17 cellular contexts compared by ENCODE assay signal in genomic region chr6:43757966-43758616, GRCh38. TPM values are rescaled to one million over a fixed set of nuclear protein-coding genes. Genes with fewer than 3 reads are reported as not detected.
DNase-seq lines count a peak whose midpoint lies in the region; ATAC-seq, FAIRE-seq and TF ChIP-seq lines count a peak whose summit lies in the region.
"Had no signal": no experiment of that assay in that cellular context is flagged by ENCODE, and none has a peak within 500 bp of the region (broad histone marks: within the 10 kb centered on the region; RNA-seq: fewer than 3 reads in every experiment).

No MANE protein-coding gene starts in this region.

- H3K79me1 ChIP-seq in mesendoderm (ENCODE audit: low read length): no peaks in the 10 kb centered on the region

- peak; percentile 9; the same call in 2 of the 3 replicates for ATAC-seq in GM12878
- ATAC-seq in upper lobe of left lung (ENCODE audit: low FRiP score in 2 of 2): no peak
- no peak for ATAC-seq in GM19452 (IDR thresholded peaks at IDR 0.05; ENCODE audit: unreplicated experiment)

- intact Hi-C loops in left ventricle myocardium inferior (cut with micrococcal nuclease) (no loop called here), GM12878 (cut with micrococcal nuclease; ENCODE audit: unreplicated experiment) (loop anchor here (1.0 to 5.0 kb wide), 2 partner anchors 36 to 91 kb away; no protein-coding TSS in a partner anchor)

- H3K79me2 ChIP-seq in GM12878 (ENCODE audit: control insufficient read depth, insufficient read depth, low read length): no peaks in the 10 kb centered on the region
- no peaks in the 10 kb centered on the region for H3K79me2 ChIP-seq in mesendoderm (ENCODE audit: control insufficient read depth, insufficient read depth, low read length)

- FAIRE-seq in GM12878 (lab: Jason Lieb, UNC): no peak
- FAIRE-seq: A204.1, GM19239 had no signal

- H3K27me3 ChIP-seq in left ventricle myocardium inferior (ENCODE audit: low read depth): no peaks in the 10 kb centered on the region
- H3K27me3 ChIP-seq in right atrium auricular region: no peaks in the 10 kb centered on the region
- H3K27me3 ChIP-seq in GM12878 (replicated peaks in 1 of 2; ENCODE audit: control insufficient read depth in 2 of 2, insufficient read depth in 2 of 2, low read length in 1 of 2): no peaks in the 10 kb centered on the region
- H3K27me3 ChIP-seq in mesendoderm (ENCODE audit: insufficient read depth, low read length, poor library complexity): no peaks in the 10 kb centered on the region
- H3K27me3 ChIP-seq in upper lobe of left lung: no peaks in the 10 kb centered on the region

- H3K4me1 ChIP-seq in left ventricle myocardium inferior: peaks cover 3% of the 10 kb centered on the region
- H3K4me1 ChIP-seq in right atrium auricular region: no peaks in the 10 kb centered on the region
- peaks cover 10% of the 10 kb centered on the region for H3K4me1 ChIP-seq in GM12878 (ENCODE audit: control insufficient read depth, insufficient read depth, low read length)
- no peaks in the 10 kb centered on the region for H3K4me1 ChIP-seq in mesendoderm (ENCODE audit: control insufficient read depth, low read depth, low read length)
- H3K4me1 ChIP-seq in upper lobe of left lung: peaks cover 3 to 19% (median 10%) of the 10 kb centered on the region in 4 donors

- no peak overlapping the region for H3K4me3 ChIP-seq in left ventricle myocardium inferior
- no peak overlapping the region for H3K4me3 ChIP-seq in right atrium auricular region
- no peak overlapping the region for H3K4me3 ChIP-seq in GM12878
- no peak overlapping the region for H3K4me3 ChIP-seq in mesendoderm (ENCODE audit: low read length)
- H3K4me3 ChIP-seq in upper lobe of left lung: no peak overlapping the region

- H3K9ac ChIP-seq in GM12878 (ENCODE audit: control insufficient read depth, insufficient read depth, low read length): no peak overlapping the region
- H3K9ac ChIP-seq in mesendoderm (ENCODE audit: low read length): no peak overlapping the region

- peak; percentile 10 for DNase-seq in left ventricle myocardium inferior
- DNase-seq in right atrium auricular region (ENCODE audit: low spot score): no peak
- no peak for DNase-seq in GM12878 (ENCODE audit: low read depth, low spot score)
- DNase-seq in mesendoderm: no peak
- DNase-seq in upper lobe of left lung: no peak
- no peak for DNase-seq in NCI-H2171 (lab: John Stamatoyannopoulos, UW)
- DNase-seq in iPS-NIHi11 (ENCODE audit: low spot score): no peak
- DNase-seq: DMS79, KG1, MM.1S, NCI-H1105, NCI-H1694 treated with DMSO at 0.1 percent for 48 hours, SIG-M5 had no signal

- H4K20me1 ChIP-seq in GM12878 (ENCODE audit: control insufficient read depth, insufficient read depth): no peaks in the 10 kb centered on the region

- H3K27ac ChIP-seq in left ventricle myocardium inferior (replicated peaks): no peak overlapping the region
- no peak overlapping the region for H3K27ac ChIP-seq in right atrium auricular region
- H3K27ac ChIP-seq in GM12878 (ENCODE audit: control insufficient read depth, insufficient read depth): no peak overlapping the region
- no peak overlapping the region for H3K27ac ChIP-seq in mesendoderm (ENCODE audit: low read depth, low read length)
- peak overlapping the region in 3 of 4 donors; percentile 28 to 44 (median 32) for H3K27ac ChIP-seq in upper lobe of left lung
- H3K27ac ChIP-seq: HL-60 had no signal

- no peak overlapping the region for H4K8ac ChIP-seq in mesendoderm (ENCODE audit: low read depth, low read length)

- H2BK120ac ChIP-seq in mesendoderm (ENCODE audit: low read depth, low read length): no peak overlapping the region

- H3K36me3 ChIP-seq in left ventricle myocardium inferior: no peaks in the 10 kb centered on the region
- no peaks in the 10 kb centered on the region for H3K36me3 ChIP-seq in right atrium auricular region
- H3K36me3 ChIP-seq in GM12878 (ENCODE audit: control insufficient read depth in 2 of 2, insufficient read depth in 2 of 2, low read length in 1 of 2): no peaks in the 10 kb centered on the region
- no peaks in the 10 kb centered on the region for H3K36me3 ChIP-seq in mesendoderm (ENCODE audit: control insufficient read depth, insufficient read depth, low read length)
- H3K36me3 ChIP-seq in upper lobe of left lung: no peaks in the 10 kb centered on the region

- no peak overlapping the region for H3K23ac ChIP-seq in mesendoderm (ENCODE audit: low read length)

- peak overlapping the region; percentile 17 for H3K56ac ChIP-seq in mesendoderm (ENCODE audit: low read length)

- SMC1A ChIA-PET in GM12878 (lab: Charles Lee; ENCODE audit: uncharacterized antibody, unreplicated experiment): interaction anchor here (0.8 to 2.3 kb wide), 5 partner anchors 9 to 92 kb away, joined by 3 to 5 read pairs (median 4); no protein-coding TSS in a partner anchor

- no peak overlapping the region for H2BK5ac ChIP-seq in mesendoderm (ENCODE audit: low read length)

- no TSS peak for BruUV-seq in GM12878 (replicated peaks; lab: Mats Ljungman, UMichigan)

- RAD21 ChIA-PET in GM12878 (lab: Charles Lee; ENCODE audit: unreplicated experiment): interaction anchor here (1.4 to 2.0 kb wide), 4 partner anchors 12 to 91 kb away, joined by 4 to 9 read pairs (median 7); partner anchors contain the start of gene VEGFA

- H2AK5ac ChIP-seq in mesendoderm (ENCODE audit: low read length): no peak overlapping the region

- POLR2A ChIA-PET in GM12878 (lab: Charles Lee): interaction anchor here (1.3 kb wide), 1 partner anchor 12 kb away, joined by 3 read pairs; the partner anchor contains the start of gene VEGFA

- H3K18ac ChIP-seq in mesendoderm (ENCODE audit: low read length): no peak overlapping the region

- H4K5ac ChIP-seq in mesendoderm (ENCODE audit: low read length): no peak overlapping the region

- H3K4ac ChIP-seq in mesendoderm (ENCODE audit: low read depth, low read length): no peak overlapping the region

- TF ChIP-seq EP300 in GM12878 (IDR thresholded peaks at IDR 0.05; ENCODE audit: borderline replicate concordance in 1 of 2, control insufficient read depth in 1 of 2, low read depth in 2 of 2, low read length in 2 of 2) (no peak), upper lobe of left lung (IDR thresholded peaks at IDR 0.05) (no peak)

- H3K9me3 ChIP-seq in left ventricle myocardium inferior (replicated peaks) (no peaks in the 10 kb centered on the region), right atrium auricular region (no peaks in the 10 kb centered on the region), GM12878 (replicated peaks; ENCODE audit: control insufficient read depth, insufficient read depth, low read length) (no peaks in the 10 kb centered on the region), upper lobe of left lung (no peaks in the 10 kb centered on the region)

- 43% methylated on average over 9 of the region's 9 CpGs for WGBS in GM12878 (ENCODE audit: insufficient coverage, insufficient replicate concordance, low lambda C conversion rate, missing lambda C conversion rate)
- WGBS in mesendoderm (ENCODE audit: extremely low coverage, insufficient coverage, low lambda C conversion rate): no CpG with 5 or more reads among the region's 9 CpGs
- WGBS in upper lobe of left lung, 2 donors: 54 to 56% methylated on average over 8 to 9 of the region's 9 CpGs

- in situ Hi-C loops in GM12878 (cut with MboI): no loop called here

- H2AFZ ChIP-seq in GM12878 (ENCODE audit: control insufficient read depth, low read depth, low read length): no peak overlapping the region

- H2BK15ac ChIP-seq in mesendoderm (replicated peaks; ENCODE audit: low read depth): no peak overlapping the region

- no peak overlapping the region for H3K4me2 ChIP-seq in GM12878 (ENCODE audit: control insufficient read depth, insufficient read depth)
- H3K4me2 ChIP-seq in mesendoderm (ENCODE audit: low read length): no peak overlapping the region

- TF ChIP-seq POLR2A in GM12878 (IDR thresholded peaks at IDR 0.05; ENCODE audit: low read depth, low read length): no peak
- TF ChIP-seq POLR2A in upper lobe of left lung (IDR thresholded peaks at IDR 0.05): no peak

- TF ChIP-seq CTCF in left ventricle myocardium inferior (IDR thresholded peaks at IDR 0.05; ENCODE audit: borderline replicate concordance) (no peak), right atrium auricular region (IDR thresholded peaks at IDR 0.05) (no peak), GM12878 (IDR thresholded peaks at IDR 0.05 in 2 of 3, conservative IDR thresholded peaks at IDR 0.05 in 1 of 3; ENCODE audit: control insufficient read depth in 2 of 3, extremely low read depth in 1 of 3, insufficient read depth in 1 of 3, low read depth in 3 of 3, low read length in 3 of 3) (no peak), upper lobe of left lung (IDR thresholded peaks at IDR 0.05) (no peak)

- CTCF ChIA-PET in GM12878 (lab: Yijun Ruan, JAX): interaction anchor here (0.7 to 7.3 kb wide), 14 partner anchors 9 to 321 kb away, joined by 3 to 41 read pairs (median 4); no protein-coding TSS in a partner anchor

- no peak for TF ChIP-seq RAD21 in GM12878 (IDR thresholded peaks at IDR 0.05; ENCODE audit: insufficient read depth, low read depth, low read length)

TF ChIP-seq in GM12878, 131 proteins besides CTCF, POLR2A, EP300 and RAD21 (continues in another document):
- TF ChIP-seq SIN3A (IDR thresholded peaks at IDR 0.05; ENCODE audit: low read depth, low read length): no peak
- no peak for TF ChIP-seq SUZ12 (IDR thresholded peaks at IDR 0.05; ENCODE audit: unreplicated experiment)
- TF ChIP-seq NFXL1 (IDR thresholded peaks at IDR 0.05; ENCODE audit: borderline replicate concordance): no peak
- no peak for TF ChIP-seq ZNF384 (IDR thresholded peaks at IDR 0.05; ENCODE audit: borderline replicate concordance, low read depth, low read length)

RNA-seq across cellular contexts. Expression of gene VEGFA, which starts 11.9 kb away (rescaled TPM):
- 359 TPM for total RNA-seq in left ventricle myocardium inferior
- 100 to 1,000 TPM; 102 to 132 TPM for total RNA-seq in right atrium auricular region
- 183 and 202 TPM in 2 replicates for total RNA-seq in GM12878 (2013; cell fraction: nucleolus; rRNA removed)
- total RNA-seq in GM12878 (2014; rRNA removed): 23.2 and 26.8 TPM in 2 replicates
- total RNA-seq in GM12878 (2014; rRNA removed; fragmentation: Illumina TruSeq; extraction: Trizol): 11.1 and 11.4 TPM in 2 replicates
- 24.5 and 29.5 TPM in 2 replicates for total RNA-seq in GM12878 (2021)
- polyA plus RNA-seq in GM12878 (2011; ENCODE audit: low read depth): 53.3 TPM
- 86.0 and 140 TPM in 2 replicates for polyA plus RNA-seq in GM12878 (2011; rRNA removed)
- polyA plus RNA-seq in GM12878 (2011; cell fraction: cytosol; rRNA removed): 139 and 149 TPM in 2 replicates
- 331 and 548 TPM in 2 replicates for polyA plus RNA-seq in GM12878 (2011; cell fraction: nucleus; rRNA removed)
- 77.6 and 104 TPM in 2 replicates for polyA plus RNA-seq in GM12878 (2012)
- polyA plus RNA-seq in GM12878 (2014; fragmentation: Illumina TruSeq; extraction: Trizol): 18.1 and 22.4 TPM in 2 replicates
- 1 to 10 TPM; 2.9 to 4.3 TPM for polyA plus RNA-seq in GM12878 (2014; fragmentation: Nextera tagmentation; extraction: Ambion mirVana)
- 25.6 and 27.2 TPM in 2 replicates for polyA plus RNA-seq in GM12878 (2014; rRNA removed)
- 1 to 10 TPM in 1 of 2 experiments, under 1 TPM in 1; 0.96 to 1.3 TPM for polyA plus RNA-seq in GM12878 (2016; fragmentation: Nextera tagmentation; extraction: Ambion mirVana)
- 232 and 237 TPM in 2 replicates for polyA minus RNA-seq in GM12878 (2011; rRNA and poly(A)+ RNA removed)
- polyA minus RNA-seq in GM12878 (2011; cell fraction: cytosol; rRNA and poly(A)+ RNA removed): 38.4 and 39.6 TPM in 2 replicates
- polyA minus RNA-seq in GM12878 (2011; cell fraction: nucleus; rRNA and poly(A)+ RNA removed): 127 and 145 TPM in 2 replicates
- 27.0 TPM for polyA plus RNA-seq in mesendoderm (2013, experiment 1 of 2)
- 29.4 TPM for polyA plus RNA-seq in mesendoderm (2013, experiment 2 of 2)
- 100 to 1,000 TPM; 129 to 564 (median 261) TPM for total RNA-seq in upper lobe of left lung

Comparison
In these comparisons a context has a peak if more than half of its experiments do, and no peak if none do; other contexts are left out.
1. H3K27ac ChIP-seq: peak in upper lobe of left lung (3 of 4); none in left ventricle myocardium inferior (single experiment), right atrium auricular region (0 of 2), GM12878 (single experiment) and mesendoderm (single experiment).